8 cellular contexts compared by ENCODE assay signal in the genomic region with DNA sequence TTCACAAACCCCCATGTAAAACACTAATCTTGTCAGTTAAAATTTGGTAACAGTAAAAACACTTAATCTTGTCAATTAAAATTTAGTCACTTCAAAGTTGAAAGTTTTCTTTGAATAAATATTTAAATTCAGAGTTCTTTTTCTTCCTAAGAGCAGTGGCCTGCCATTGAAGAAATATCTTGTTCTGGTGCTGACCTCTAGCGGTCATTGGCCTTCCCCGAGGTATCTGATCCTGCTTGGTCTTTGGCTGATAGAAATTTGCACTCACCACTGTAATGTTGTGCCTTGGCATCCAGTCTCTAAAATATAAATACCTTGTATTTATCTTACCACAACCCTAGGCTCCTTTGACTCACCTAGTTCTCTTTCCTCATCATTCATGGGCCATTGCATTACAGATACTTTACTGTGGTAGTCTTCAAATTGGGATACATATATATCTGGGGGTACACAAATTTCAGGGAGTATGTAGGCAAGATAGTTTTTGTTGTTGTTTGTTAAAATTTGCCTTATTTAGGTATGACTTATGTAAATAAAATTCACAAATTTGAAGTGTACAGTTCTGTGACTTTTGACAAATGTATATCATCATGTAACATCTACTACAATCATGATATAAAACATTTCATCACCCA. TPM values are rescaled to one million over a fixed set of nuclear protein-coding genes. Genes with fewer than 3 reads are reported as not detected.
DNase-seq lines count a peak whose midpoint lies in the region; ATAC-seq, FAIRE-seq and TF ChIP-seq lines count a peak whose summit lies in the region.

No MANE protein-coding gene starts in this region.

- WGBS in right cardiac atrium, result 0% methylated on average over 2 of the region's 2 CpGs
- 0% methylated on average over 2 of the region's 2 CpGs for WGBS in sigmoid colon, 2 donors

- H3K36me3 ChIP-seq in sigmoid colon, result no peaks in the 10 kb centered on the region

- no peaks in the 10 kb centered on the region for H3K9me3 ChIP-seq in T-helper 17 cell (ENCODE audit: control insufficient read depth, low read length, poor library complexity, severe bottlenecking)
- H3K9me3 ChIP-seq in right cardiac atrium (ENCODE audit: control insufficient read depth, low read length), result no peaks in the 10 kb centered on the region
- H3K9me3 ChIP-seq in sigmoid colon, result no peaks in the 10 kb centered on the region

- intact Hi-C loops in right cardiac atrium (cut with DNase I) (loop anchor here (2.0 to 10.0 kb wide), 3 partner anchors 70 to 173 kb away; no protein-coding TSS in a partner anchor), sigmoid colon (cut with DNase I) (loop anchor here (1.0 to 2.0 kb wide), 2 partner anchors 19 to 72 kb away; no protein-coding TSS in a partner anchor)

- TF ChIP-seq POLR2A in H54 (IDR thresholded peaks at IDR 0.05; ENCODE audit: low read depth, low read length) (no peak), NB4 (IDR thresholded peaks at IDR 0.05; ENCODE audit: extremely low read depth, insufficient read length) (no peak), sigmoid colon (IDR thresholded peaks at IDR 0.05) (no peak)

- peak; percentile 64 for FAIRE-seq in H54 (lab: Jason Lieb, UNC)

- peak; percentile 82 for ATAC-seq in T-helper 17 cell
- peak; percentile 80 to 85 for ATAC-seq in right cardiac atrium
- no peak for ATAC-seq in GM18870 (IDR thresholded peaks at IDR 0.05; ENCODE audit: unreplicated experiment)

- no peaks in the 10 kb centered on the region for H3K36me3 Mint-ChIP-seq in T-helper 17 cell (ENCODE audit: low read depth)

- DNase-seq in DMS53 (lab: John Stamatoyannopoulos, UW) (peak; percentile 78), H54 (ENCODE audit: insufficient read length, low spot score) (peak; percentile 23), NB4 (ENCODE audit: low read depth) (peak; percentile 76), T-helper 17 cell (peak; percentile 22 to 55 (median 35)), amniotic epithelial cell (ENCODE audit: low read depth) (peak; percentile 67), right cardiac atrium (peak; percentile 65 to 88 (median 71)), sigmoid colon (peak; percentile 75)

- H3K27me3 ChIP-seq in right cardiac atrium (ENCODE audit: control insufficient read depth, insufficient read depth) (no peaks in the 10 kb centered on the region), sigmoid colon (no peaks in the 10 kb centered on the region)

- TF ChIP-seq CTCF in NB4 (IDR thresholded peaks at IDR 0.05; ENCODE audit: low read depth, low read length) (peak; percentile 87), sigmoid colon (IDR thresholded peaks at IDR 0.05) (peak; percentile 46 to 77 (median 60))

- no peak overlapping the region for H3K27ac ChIP-seq in right cardiac atrium (ENCODE audit: low read length)
- H3K27ac ChIP-seq in sigmoid colon, result no peak overlapping the region

- no peak overlapping the region for H3K4me3 Mint-ChIP-seq in T-helper 17 cell

- no peak overlapping the region for H3K27ac Mint-ChIP-seq in T-helper 17 cell

- peaks cover 2% of the 10 kb centered on the region for H3K4me1 Mint-ChIP-seq in T-helper 17 cell

- TF ChIP-seq EP300 in sigmoid colon (IDR thresholded peaks at IDR 0.05), result no peak

- H3K4me1 ChIP-seq in right cardiac atrium (ENCODE audit: control insufficient read depth, insufficient read depth, low read length) (no peaks in the 10 kb centered on the region), sigmoid colon (peaks cover 0 to 4% (median 0%) of the 10 kb centered on the region in 4 donors)

- H3K27me3 Mint-ChIP-seq in T-helper 17 cell, result no peaks in the 10 kb centered on the region

- H3K4me3 ChIP-seq in NB4 (ENCODE audit: low read depth, low read length), result no peak overlapping the region
- H3K4me3 ChIP-seq in right cardiac atrium (ENCODE audit: low read length), result no peak overlapping the region
- H3K4me3 ChIP-seq in sigmoid colon, result no peak overlapping the region

RNA-seq across cellular contexts. Expression of a gene that starts 6.7 kb away (rescaled TPM):
- total RNA-seq in T-helper 17 cell (not detected), right cardiac atrium (100 to 1,000 TPM in 2 of 4 donors, 10 to 100 TPM in 2; 72.7 to 311 (median 112) TPM), sigmoid colon (1 to 10 TPM; 3.0 to 6.4 (median 5.1) TPM)
- polyA plus RNA-seq in right cardiac atrium (149 TPM), sigmoid colon (1 to 10 TPM in 1 of 3 donors, not detected in 2; 5.1 TPM)

RNA-seq across cellular contexts. Expression of a gene that starts 31.9 kb away (rescaled TPM):
- total RNA-seq in T-helper 17 cell (not detected), right cardiac atrium (under 1 TPM in 1 of 4 donors, not detected in 3; 0.20 TPM), sigmoid colon (not detected)
- polyA plus RNA-seq in right cardiac atrium (0.07 TPM), sigmoid colon (10 to 100 TPM in 1 of 3 donors, not detected in 2; 22.0 TPM)

RNA-seq across cellular contexts. Expression of a gene that starts 44.5 kb away (rescaled TPM):
- total RNA-seq in T-helper 17 cell (not detected), right cardiac atrium (under 1 TPM in 2 of 4 donors, not detected in 2; 0.32 to 0.46 TPM), sigmoid colon (not detected)
- polyA plus RNA-seq in right cardiac atrium (0.18 TPM), sigmoid colon (10 to 100 TPM in 2 of 3 donors, not detected in 1; 13.4 to 77.1 TPM)

Comparison
In these comparisons a context has a peak if more than half of its experiments do, and no peak if none do; other contexts are left out.
1. DNase-seq: peak in every context shown above with its lines; median percentile 78 in DMS53; 76 in NB4; 75 in sigmoid colon; 71 in right cardiac atrium; 67 in amniotic epithelial cell; 35 in T-helper 17 cell; 23 in H54.
2. RNA of a gene that starts 6.7 kb away (total RNA-seq): 72.7 to 311 TPM in right cardiac atrium; 3.0 to 6.4 TPM in sigmoid colon and not detected in T-helper 17 cell; every median in the first group is over 4 times any median in the second.